ENCODE assay signal across 19 cellular contexts in the genomic region with DNA sequence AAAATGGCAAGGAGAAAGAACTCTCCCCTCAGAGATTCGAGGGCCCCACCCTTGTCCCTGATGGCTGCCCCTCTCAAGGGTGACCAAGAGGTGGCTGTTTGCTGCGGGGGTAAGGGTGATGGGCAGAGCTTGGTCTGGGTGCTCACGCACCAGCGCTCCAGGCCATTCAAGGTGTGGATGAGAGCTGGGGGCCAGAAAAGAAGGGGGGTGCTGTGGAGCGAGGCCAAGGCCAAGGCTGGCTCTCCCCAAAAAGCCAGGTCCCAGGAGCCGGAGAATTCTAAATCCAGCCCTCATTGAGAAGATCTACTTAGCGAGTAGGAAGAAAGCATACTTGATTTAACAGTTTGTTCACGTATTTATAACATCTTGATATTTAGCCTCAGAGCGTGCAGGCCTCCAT. TPM values are rescaled to one million over a fixed set of nuclear protein-coding genes. Genes with fewer than 3 reads are reported as not detected.
DNase-seq lines count a peak whose midpoint lies in the region; ATAC-seq, FAIRE-seq and TF ChIP-seq lines count a peak whose summit lies in the region.
"Had no signal": no experiment of that assay in that cellular context is flagged by ENCODE, and none has a peak within 500 bp of the region (broad histone marks: within the 10 kb centered on the region; RNA-seq: fewer than 3 reads in every experiment).

No MANE protein-coding gene starts in this region.

- no peaks in the 10 kb centered on the region for H4K20me1 ChIP-seq in mammary epithelial cell (ENCODE audit: insufficient read depth, low read length)
- no peaks in the 10 kb centered on the region for H4K20me1 ChIP-seq in neural progenitor cell (ENCODE audit: low read depth)

- ATAC-seq in stimulated activated naive CD8-positive, alpha-beta T cell treated with anti-CD3 and anti-CD28 coated beads, Interleukin-15, amount 100 ng/mL, for 72 hours: no peak
- ATAC-seq: CD8-positive, alpha-beta T cell; HepG2 had no signal

- no peak overlapping the region for H3K4me2 ChIP-seq in mammary epithelial cell (ENCODE audit: insufficient read depth, low read depth, low read length)
- no peak overlapping the region for H3K4me2 ChIP-seq in neural progenitor cell
- H3K4me2 ChIP-seq: KMS-11 had no signal

- H3K27ac Mint-ChIP-seq in MCF 10A (ENCODE audit: low read depth, unreplicated experiment) (peak overlapping the region; percentile 31), neural progenitor cell (peak overlapping the region; percentile 67)
- H3K27ac Mint-ChIP-seq in stimulated activated naive CD8-positive, alpha-beta T cell treated with anti-CD3 and anti-CD28 coated beads, Interleukin-15, amount 100 ng/mL, for 72 hours: peak overlapping the region in 1 of 2 donors; percentile 52
- H3K27ac Mint-ChIP-seq: CD8-positive, alpha-beta T cell; HFFc6 had no signal

- H3K36me3 Mint-ChIP-seq in MCF 10A (ENCODE audit: insufficient read depth, unreplicated experiment): no peaks in the 10 kb centered on the region
- H3K36me3 Mint-ChIP-seq in neural progenitor cell: no peaks in the 10 kb centered on the region
- H3K36me3 Mint-ChIP-seq: CD8-positive, alpha-beta T cell had no signal

- no peak for TF ChIP-seq POLR2A in uterus (IDR thresholded peaks at IDR 0.05)

- H3K9ac ChIP-seq in mammary epithelial cell (ENCODE audit: insufficient read depth, low read length) (no peak overlapping the region), duodenal mucosa (ENCODE audit: low read depth in 1 of 2, low read length in 2 of 2) (no peak overlapping the region), neural progenitor cell (no peak overlapping the region)
- H3K9ac ChIP-seq: KMS-11 had no signal

- H3F3A ChIP-seq in neural progenitor cell (ENCODE audit: low read depth): peaks cover 20% of the 10 kb centered on the region

- no peaks in the 10 kb centered on the region for H3K9me3 Mint-ChIP-seq in MCF 10A (ENCODE audit: unreplicated experiment)
- peaks cover 3% of the 10 kb centered on the region for H3K9me3 Mint-ChIP-seq in neural progenitor cell
- H3K9me3 Mint-ChIP-seq in stimulated activated naive CD8-positive, alpha-beta T cell treated with anti-CD3 and anti-CD28 coated beads, Interleukin-15, amount 100 ng/mL, for 72 hours: peaks cover 0 to 10% of the 10 kb centered on the region in 2 donors
- H3K9me3 Mint-ChIP-seq: CD8-positive, alpha-beta T cell had no signal

- H3K79me2 ChIP-seq in mammary epithelial cell (ENCODE audit: insufficient read depth, low read length) (no peaks in the 10 kb centered on the region), neural progenitor cell (ENCODE audit: low read depth) (no peaks in the 10 kb centered on the region)

- H3K27me3 Mint-ChIP-seq in MCF 10A (ENCODE audit: insufficient read depth, unreplicated experiment) (no peaks in the 10 kb centered on the region), neural progenitor cell (ENCODE audit: insufficient read depth, low read depth) (peaks cover 18% of the 10 kb centered on the region)
- no peaks in the 10 kb centered on the region for H3K27me3 Mint-ChIP-seq in stimulated activated naive CD8-positive, alpha-beta T cell treated with anti-CD3 and anti-CD28 coated beads, Interleukin-15, amount 100 ng/mL, for 72 hours

- H3K4me3 ChIP-seq in mammary epithelial cell (replicated peaks in 1 of 3; ENCODE audit: insufficient read depth in 1 of 3, low read depth in 2 of 3, low read length in 3 of 3) (no peak overlapping the region), duodenal mucosa (ENCODE audit: low read depth in 1 of 2, low read length in 2 of 2) (no peak overlapping the region), neural progenitor cell (no peak overlapping the region), uterus (no peak overlapping the region)

- BruUV-seq in MCF 10A (replicated peaks; lab: Mats Ljungman, UMichigan) (no TSS peak), mammary epithelial cell (replicated peaks; lab: Mats Ljungman, UMichigan) (no TSS peak)

- H3K27me3 ChIP-seq in mammary epithelial cell (ENCODE audit: insufficient read depth, low read length) (no peaks in the 10 kb centered on the region), duodenal mucosa (ENCODE audit: control insufficient read depth in 1 of 2, insufficient read depth in 2 of 2, low read length in 2 of 2) (peaks cover 0 to 13% of the 10 kb centered on the region in 2 donors), neural progenitor cell (no peaks in the 10 kb centered on the region), uterus (no peaks in the 10 kb centered on the region)

- 95% methylated on average over 9 of the region's 9 CpGs for WGBS in mammary epithelial cell (ENCODE audit: low coverage, missing lambda C conversion rate)

- dilution Hi-C loops in mammary epithelial cell (cut with HindIII; ENCODE audit: low sequenced_read_pairs): loop anchor here (5.0 kb wide), 3 partner anchors 57 to 137 kb away; a partner anchor contains a TSS

- in situ Hi-C loops in mammary epithelial cell (cut with MboI; ENCODE audit: low sequenced_read_pairs in 2 of 2): no loop called here

- no peaks in the 10 kb centered on the region for H3K36me3 ChIP-seq in mammary epithelial cell (ENCODE audit: insufficient read depth, low read length)
- no peaks in the 10 kb centered on the region for H3K36me3 ChIP-seq in duodenal mucosa (ENCODE audit: control insufficient read depth in 1 of 2, insufficient read depth in 2 of 2, low read length in 2 of 2)
- no peaks in the 10 kb centered on the region for H3K36me3 ChIP-seq in neural progenitor cell
- no peaks in the 10 kb centered on the region for H3K36me3 ChIP-seq in uterus

- DNase-seq in MCF 10A (ENCODE audit: unreplicated experiment) (no peak), mammary epithelial cell (no peak), neural progenitor cell (ENCODE audit: low spot score) (no peak), uterus (no peak), GOT3 (lab: John Stamatoyannopoulos, UW) (no peak), HTR-8/SVneo (ENCODE audit: insufficient read length, low spot score) (no peak)
- DNase-seq in stimulated activated naive CD8-positive, alpha-beta T cell treated with anti-CD3 and anti-CD28 coated beads, Interleukin-15, amount 100 ng/mL, for 72 hours: no peak
- DNase-seq: 8988T; CD8-positive, alpha-beta T cell; DMS79 treated with DMSO at 0.1 percent for 48 hours; HFFc6; NCI-H1092 treated with DMSO at 0.1 percent for 48 hours; NCI-H187; NCI-H226; NCI-H526 treated with DMSO at 0.1 percent for 48 hours; OCI-M1 had no signal

- TF ChIP-seq CTCF in MCF 10A (IDR thresholded peaks at IDR 0.05; ENCODE audit: unreplicated experiment): no peak
- no peak for TF ChIP-seq CTCF in mammary epithelial cell (conservative IDR thresholded peaks at IDR 0.05 in 1 of 2, IDR thresholded peaks at IDR 0.05 in 1 of 2; ENCODE audit: extremely low read depth in 1 of 2, insufficient read depth in 1 of 2, low read depth in 1 of 2, low read length in 2 of 2)
- no peak for TF ChIP-seq CTCF in neural progenitor cell (IDR thresholded peaks at IDR 0.05)
- TF ChIP-seq CTCF in uterus (IDR thresholded peaks at IDR 0.05): no peak

- H2AFZ ChIP-seq in mammary epithelial cell (ENCODE audit: low read depth, low read length): no peak overlapping the region
- H2AFZ ChIP-seq in neural progenitor cell (replicated peaks): no peak overlapping the region

- no peaks in the 10 kb centered on the region for H3K9me3 ChIP-seq in mammary epithelial cell (replicated peaks; ENCODE audit: insufficient read depth, low read length)
- H3K9me3 ChIP-seq in duodenal mucosa (ENCODE audit: control insufficient read depth in 1 of 2, low read length in 2 of 2): no peaks in the 10 kb centered on the region
- no peaks in the 10 kb centered on the region for H3K9me3 ChIP-seq in neural progenitor cell (ENCODE audit: low read depth)
- no peaks in the 10 kb centered on the region for H3K9me3 ChIP-seq in uterus

- H3K4me1 Mint-ChIP-seq in MCF 10A (ENCODE audit: insufficient read depth, unreplicated experiment) (peaks cover 14% of the 10 kb centered on the region), neural progenitor cell (peaks cover 52% of the 10 kb centered on the region)
- H3K4me1 Mint-ChIP-seq in stimulated activated naive CD8-positive, alpha-beta T cell treated with anti-CD3 and anti-CD28 coated beads, Interleukin-15, amount 100 ng/mL, for 72 hours: peaks cover 14% of the 10 kb centered on the region

- H3K27ac ChIP-seq in mammary epithelial cell (ENCODE audit: insufficient read depth, low read depth, low read length) (no peak overlapping the region), duodenal mucosa (ENCODE audit: low read depth, low read length) (peak overlapping the region; percentile 32), neural progenitor cell (no peak overlapping the region), uterus (peak overlapping the region; percentile 60 to 88)
- H3K27ac ChIP-seq: KMS-11 had no signal

- peaks cover 19% of the 10 kb centered on the region for H3K4me1 ChIP-seq in mammary epithelial cell (ENCODE audit: insufficient read depth, low read length)
- peaks cover 4 to 10% of the 10 kb centered on the region in 2 donors for H3K4me1 ChIP-seq in duodenal mucosa (ENCODE audit: control insufficient read depth in 1 of 2, insufficient read depth in 2 of 2, low read length in 2 of 2)
- peaks cover 39% of the 10 kb centered on the region for H3K4me1 ChIP-seq in neural progenitor cell
- peaks cover 0 to 19% of the 10 kb centered on the region in 2 donors for H3K4me1 ChIP-seq in uterus

- intact Hi-C loops in MCF 10A (cut with micrococcal nuclease) (no loop called here), mammary epithelial cell (cut with micrococcal nuclease) (no loop called here), uterus (cut with DNase I; ENCODE audit: low total_unique reads) (no loop called here)

- CTCF ChIA-PET in MCF 10A (lab: Yijun Ruan, JAX): no interaction called here
- CTCF ChIA-PET in mammary epithelial cell (lab: Charles Lee; ENCODE audit: low non-redundant PET): no interaction called here

- POLR2A ChIA-PET in MCF 10A (lab: Yijun Ruan, JAX): interaction anchor here (0.9 kb wide), 1 partner anchor 139 kb away, joined by 5 read pairs; a partner anchor contains a TSS

- H3K4me3 Mint-ChIP-seq in MCF 10A (ENCODE audit: unreplicated experiment): no peak overlapping the region
- H3K4me3 Mint-ChIP-seq in neural progenitor cell: no peak overlapping the region
- H3K4me3 Mint-ChIP-seq in stimulated activated naive CD8-positive, alpha-beta T cell treated with anti-CD3 and anti-CD28 coated beads, Interleukin-15, amount 100 ng/mL, for 72 hours: no peak overlapping the region
- H3K4me3 Mint-ChIP-seq: CD8-positive, alpha-beta T cell; HFFc6 had no signal

- no peak for FAIRE-seq in HTR-8/SVneo (lab: Jason Lieb, UNC)
- FAIRE-seq: HepG2 had no signal

RNA-seq across cellular contexts. Expression of a gene that starts 28.1 kb away (rescaled TPM):
- total RNA-seq in MCF 10A (2022) (5.3 and 6.2 TPM in 2 replicates), mammary epithelial cell (1 to 10 TPM; 3.2 to 4.3 TPM), neural progenitor cell (ENCODE audit: low replicate concordance) (0.71 and 7.7 TPM in 2 replicates), uterus (100 to 1,000 TPM in 2 of 4 donors, 10 to 100 TPM in 2; 16.0 to 128 (median 102) TPM)
- 1.4 TPM for polyA plus RNA-seq in mammary epithelial cell
- 1.9 TPM for polyA minus RNA-seq in mammary epithelial cell

Comparison
In these comparisons a context has a peak if more than half of its experiments do, and no peak if none do; other contexts are left out.
1. H3K27ac ChIP-seq: peak in duodenal mucosa (single experiment) and uterus (2 of 2); none in mammary epithelial cell (single experiment) and neural progenitor cell (single experiment).